Comparison of ENCODE assay signal across 25 cellular contexts in genomic region chr6:82204010-82204409, GRCh38.
"Had no signal": no experiment of that assay in that cellular context is flagged by ENCODE, and none has a peak within 500 bp of the region (broad histone marks: within the 10 kb centered on the region; RNA-seq: fewer than 3 reads in every experiment).

No MANE protein-coding gene starts in this region.

- H3K27me3 Mint-ChIP-seq: activated B cell treated with CpG ODN at 0.5 μM for 24 hours; activated CD8-positive, alpha-beta T cell treated with anti-CD3 and anti-CD28 coated beads for 36 hours; stimulated activated naive CD8-positive, alpha-beta T cell treated with anti-CD3 and anti-CD28 coated beads, Interleukin-15, Interleukin-2, amounts not matched to agents 100 ng/mL and 50 ng/mL, for 24 hours; type B pancreatic cell had no signal

- H3K9me3 Mint-ChIP-seq: activated B cell treated with CpG ODN at 0.5 μM for 24 hours; activated CD8-positive, alpha-beta T cell treated with anti-CD3 and anti-CD28 coated beads for 36 hours; activated naive CD4-positive, alpha-beta T cell treated with anti-CD3 and anti-CD28 coated beads, Interleukin-2, amount 50 U/mL, for 72 hours; activated T-cell treated with anti-CD3 and anti-CD28 coated beads, Interleukin-2, amount 50 U/mL, for 4 hours; nephron; stimulated activated effector memory CD8-positive, alpha-beta T cell treated with anti-CD3 and anti-CD28 coated beads, Interleukin-12 subunit alpha, Interleukin-12 subunit beta, amount 100 ng/mL, for 72 hours; stimulated activated naive CD8-positive, alpha-beta T cell treated with anti-CD3 and anti-CD28 coated beads, Interleukin-15, Interleukin-2, amounts not matched to agents 100 ng/mL and 50 ng/mL, for 24 hours; type B pancreatic cell had no signal

- ATAC-seq: activated CD8-positive, alpha-beta T cell treated with anti-CD3 and anti-CD28 coated beads for 36 hours; activated naive CD4-positive, alpha-beta T cell treated with anti-CD3 and anti-CD28 coated beads, Interleukin-2, amount 50 U/mL, for 72 hours; activated T-cell treated with anti-CD3 and anti-CD28 coated beads, Interleukin-2, amount 50 U/mL, for 4 hours; left ventricle myocardium superior; psoas muscle; stimulated activated effector memory CD8-positive, alpha-beta T cell treated with anti-CD3 and anti-CD28 coated beads, Interleukin-12 subunit alpha, Interleukin-12 subunit beta, amount 100 ng/mL, for 72 hours had no signal

- DNase-seq: activated B cell treated with CpG ODN at 0.5 μM for 24 hours; activated CD4-positive, alpha-beta T cell treated with anti-CD3 and anti-CD28 coated beads, Interleukin-2, amount 50 U/mL, for 1 hour; activated CD8-positive, alpha-beta T cell treated with anti-CD3 and anti-CD28 coated beads for 36 hours; activated naive CD4-positive, alpha-beta T cell; activated T-cell treated with anti-CD3 and anti-CD28 coated beads, Interleukin-2, amount 50 U/mL, for 4 hours; adrenal gland; aorta; brain microvascular endothelial cell; central memory CD4-positive, alpha-beta T cell; dermis blood vessel endothelial cell; effector CD4-positive, alpha-beta T cell; islet precursor cell; left ventricle myocardium superior; mammary epithelial cell; psoas muscle; sigmoid colon; small intestine; stimulated activated CD4-positive, alpha-beta T cell treated with anti-CD3 and anti-CD28 coated beads, Interleukin-4, amount 100 ng/mL, for 24 hours; T-helper 1 cell; T1000 had no signal

- FAIRE-seq: small intestine had no signal

- H3K27ac Mint-ChIP-seq: activated B cell treated with CpG ODN at 0.5 μM for 24 hours; activated CD8-positive, alpha-beta T cell treated with anti-CD3 and anti-CD28 coated beads for 36 hours; activated naive CD4-positive, alpha-beta T cell treated with anti-CD3 and anti-CD28 coated beads, Interleukin-2, amount 50 U/mL, for 72 hours; nephron; stimulated activated effector memory CD8-positive, alpha-beta T cell treated with anti-CD3 and anti-CD28 coated beads, Interleukin-12 subunit alpha, Interleukin-12 subunit beta, amount 100 ng/mL, for 72 hours; stimulated activated naive CD8-positive, alpha-beta T cell treated with anti-CD3 and anti-CD28 coated beads, Interleukin-15, Interleukin-2, amounts not matched to agents 100 ng/mL and 50 ng/mL, for 24 hours; type B pancreatic cell had no signal

- H3K4me3 Mint-ChIP-seq: activated B cell treated with CpG ODN at 0.5 μM for 24 hours; activated CD8-positive, alpha-beta T cell treated with anti-CD3 and anti-CD28 coated beads for 36 hours; activated T-cell treated with anti-CD3 and anti-CD28 coated beads, Interleukin-2, amount 50 U/mL, for 4 hours; nephron; stimulated activated effector memory CD8-positive, alpha-beta T cell treated with anti-CD3 and anti-CD28 coated beads, Interleukin-12 subunit alpha, Interleukin-12 subunit beta, amount 100 ng/mL, for 72 hours; stimulated activated naive CD8-positive, alpha-beta T cell treated with anti-CD3 and anti-CD28 coated beads, Interleukin-15, Interleukin-2, amounts not matched to agents 100 ng/mL and 50 ng/mL, for 24 hours; type B pancreatic cell had no signal

- H3K4me1 Mint-ChIP-seq: activated B cell treated with CpG ODN at 0.5 μM for 24 hours had no signal
